ENCODE assay signal across 21 cellular contexts in genomic region chr3:71530903-71531535, GRCh38. TPM values are rescaled to one million over a fixed set of nuclear protein-coding genes. Genes with fewer than 3 reads are reported as not detected.
DNase-seq lines count a peak whose midpoint lies in the region; ATAC-seq and TF ChIP-seq lines count a peak whose summit lies in the region.
"Had no signal": no experiment of that assay in that cellular context is flagged by ENCODE, and none has a peak within 500 bp of the region (broad histone marks: within the 10 kb centered on the region; RNA-seq: fewer than 3 reads in every experiment).

No MANE protein-coding gene starts in this region.

- no peaks in the 10 kb centered on the region for H3K27me3 Mint-ChIP-seq in MCF 10A (ENCODE audit: insufficient read depth, unreplicated experiment)
- H3K27me3 Mint-ChIP-seq in activated CD4-positive, alpha-beta memory T cell treated with anti-CD3 and anti-CD28 coated beads, Interleukin-2, amount 10 ng/mL, durations not matched to agents 7 days and 5 days, result no peaks in the 10 kb centered on the region
- H3K27me3 Mint-ChIP-seq: IgD-negative memory B cell had no signal

- POLR2A ChIA-PET in MCF 10A (lab: Yijun Ruan, JAX), result interaction anchor here (1.0 to 9.3 kb wide), 3 partner anchors 27 to 53 kb away, joined by 3 to 104 read pairs (median 7); partner anchors contain the start of gene FOXP1
- POLR2A ChIA-PET in activated CD4-positive, alpha-beta memory T cell treated with anti-CD3 and anti-CD28 coated beads, Interleukin-2, amount 10 ng/mL, durations not matched to agents 7 days and 5 days (lab: Charles Lee), result no interaction called here

- TF ChIP-seq EP300 in suprapubic skin (IDR thresholded peaks at IDR 0.05), result no peak

- H3K36me3 Mint-ChIP-seq in MCF 10A (ENCODE audit: insufficient read depth, unreplicated experiment), result no peaks in the 10 kb centered on the region
- H3K36me3 Mint-ChIP-seq in activated CD4-positive, alpha-beta memory T cell treated with anti-CD3 and anti-CD28 coated beads, Interleukin-2, amount 10 ng/mL, durations not matched to agents 7 days and 5 days (ENCODE audit: low read depth), result no peaks in the 10 kb centered on the region

- CTCF ChIA-PET in MCF 10A (lab: Yijun Ruan, JAX), result interaction anchor here (0.6 to 1.6 kb wide), 2 partner anchors 33 to 669 kb away, joined by 3 to 6 read pairs; no protein-coding TSS in a partner anchor
- CTCF ChIA-PET in mammary epithelial cell (lab: Charles Lee; ENCODE audit: low non-redundant PET), result no interaction called here
- CTCF ChIA-PET in activated CD4-positive, alpha-beta memory T cell treated with anti-CD3 and anti-CD28 coated beads, Interleukin-2, amount 10 ng/mL, durations not matched to agents 7 days and 5 days (lab: Charles Lee), result no interaction called here

- no peaks in the 10 kb centered on the region for H3K9me3 Mint-ChIP-seq in MCF 10A (ENCODE audit: unreplicated experiment)
- H3K9me3 Mint-ChIP-seq in activated CD4-positive, alpha-beta memory T cell treated with anti-CD3 and anti-CD28 coated beads, Interleukin-2, amount 10 ng/mL, durations not matched to agents 7 days and 5 days, result no peaks in the 10 kb centered on the region
- H3K9me3 Mint-ChIP-seq: CD8-positive, alpha-beta T cell; IgD-negative memory B cell; T-helper 2 cell treated with Interferon-gamma antibody and Interleukin-4, amounts not matched to agents 5 μg/mL and 100 μg/mL, for 36 hours had no signal

- H3K9ac ChIP-seq in mammary epithelial cell (ENCODE audit: insufficient read depth, low read length), result no peak overlapping the region

- H3K4me1 ChIP-seq in mammary epithelial cell (ENCODE audit: insufficient read depth, low read length) (peaks cover 41% of the 10 kb centered on the region), RWPE2 (ENCODE audit: insufficient read depth, poor library complexity, severe bottlenecking) (peaks cover 44% of the 10 kb centered on the region), suprapubic skin (peaks cover 32% of the 10 kb centered on the region), prostate gland (replicated peaks) (no peaks in the 10 kb centered on the region)
- H3K4me1 ChIP-seq in effector memory CD4-positive, alpha-beta T cell (ENCODE audit: control insufficient read depth, insufficient read depth, low read length, poor library complexity, severe bottlenecking), result no peaks in the 10 kb centered on the region
- H3K4me1 ChIP-seq: psoas muscle, SJCRH30, uterus had no signal

- no peaks in the 10 kb centered on the region for H4K20me1 ChIP-seq in mammary epithelial cell (ENCODE audit: insufficient read depth, low read length)

- in situ Hi-C loops in mammary epithelial cell (cut with MboI; ENCODE audit: low sequenced_read_pairs in 2 of 2), result no loop called here

- H3K27ac ChIP-seq in mammary epithelial cell (ENCODE audit: insufficient read depth, low read depth, low read length), result no peak overlapping the region
- H3K27ac ChIP-seq in RWPE2 (ENCODE audit: poor library complexity, severe bottlenecking), result peak overlapping the region; percentile 98
- peak overlapping the region; percentile 69 for H3K27ac ChIP-seq in suprapubic skin
- no peak overlapping the region for H3K27ac ChIP-seq in prostate gland
- H3K27ac ChIP-seq in effector memory CD4-positive, alpha-beta T cell (ENCODE audit: insufficient read depth, low read length, poor library complexity, severe bottlenecking), result no peak overlapping the region
- H3K27ac ChIP-seq: psoas muscle, SJCRH30 had no signal

- BruUV-seq in MCF 10A (replicated peaks; lab: Mats Ljungman, UMichigan) (no TSS peak), mammary epithelial cell (replicated peaks; lab: Mats Ljungman, UMichigan) (no TSS peak)

- dilution Hi-C loops in mammary epithelial cell (cut with HindIII; ENCODE audit: low sequenced_read_pairs), result no loop called here

- H3K27me3 ChIP-seq in mammary epithelial cell (ENCODE audit: insufficient read depth, low read length), result no peaks in the 10 kb centered on the region
- no peaks in the 10 kb centered on the region for H3K27me3 ChIP-seq in RWPE2 (ENCODE audit: insufficient read depth, poor library complexity, severe bottlenecking)
- no peaks in the 10 kb centered on the region for H3K27me3 ChIP-seq in suprapubic skin
- no peaks in the 10 kb centered on the region for H3K27me3 ChIP-seq in prostate gland (replicated peaks; ENCODE audit: insufficient read depth)
- no peaks in the 10 kb centered on the region for H3K27me3 ChIP-seq in effector memory CD4-positive, alpha-beta T cell (replicated peaks; ENCODE audit: control insufficient read depth, insufficient read depth, low read length, poor library complexity, severe bottlenecking)
- H3K27me3 ChIP-seq: esophagus squamous epithelium, SJCRH30, uterus had no signal

- DNase-seq in MCF 10A (ENCODE audit: unreplicated experiment) (no peak), mammary epithelial cell (no peak), RWPE2 (ENCODE audit: low spot score) (no peak), left kidney (ENCODE audit: low read depth, low spot score) (peak; percentile 50), suprapubic skin (ENCODE audit: low spot score in 2 of 2) (no peak), prostate gland (ENCODE audit: low spot score) (no peak)
- DNase-seq in activated CD4-positive, alpha-beta memory T cell treated with anti-CD3 and anti-CD28 coated beads, Interleukin-2, amount 10 ng/mL, durations not matched to agents 7 days and 5 days, result no peak
- DNase-seq in effector memory CD4-positive, alpha-beta T cell, result no peak
- DNase-seq: activated gamma-delta T cell; anterior cingulate cortex; CD8-positive, alpha-beta T cell; dermis blood vessel endothelial cell; esophagus squamous epithelium; islet precursor cell; psoas muscle; SJCRH30; stimulated activated CD4-positive, alpha-beta T cell treated with anti-CD3 and anti-CD28 coated beads, Interleukin-12 subunit alpha, Interleukin-12 subunit beta, amount 100 ng/mL, for 4 hours; stimulated activated naive CD8-positive, alpha-beta T cell treated with anti-CD3 and anti-CD28 coated beads, Interleukin-15, Interleukin-2, amounts not matched to agents 100 U/mL and 50 U/mL, for 24 hours; uterus had no signal

- H3K4me1 Mint-ChIP-seq in MCF 10A (ENCODE audit: insufficient read depth, unreplicated experiment), result peaks cover 71% of the 10 kb centered on the region
- peaks cover 21% of the 10 kb centered on the region for H3K4me1 Mint-ChIP-seq in activated CD4-positive, alpha-beta memory T cell treated with anti-CD3 and anti-CD28 coated beads, Interleukin-2, amount 10 ng/mL, durations not matched to agents 7 days and 5 days

- no peak overlapping the region for H2AFZ ChIP-seq in mammary epithelial cell (ENCODE audit: low read depth, low read length)

- H3K9me3 ChIP-seq in mammary epithelial cell (replicated peaks; ENCODE audit: insufficient read depth, low read length) (no peaks in the 10 kb centered on the region), RWPE2 (ENCODE audit: severe bottlenecking) (no peaks in the 10 kb centered on the region), suprapubic skin (no peaks in the 10 kb centered on the region), prostate gland (no peaks in the 10 kb centered on the region)
- no peaks in the 10 kb centered on the region for H3K9me3 ChIP-seq in effector memory CD4-positive, alpha-beta T cell (ENCODE audit: control insufficient read depth, low read length)
- H3K9me3 ChIP-seq: esophagus squamous epithelium, psoas muscle, SJCRH30, uterus had no signal

- H3K79me2 ChIP-seq in mammary epithelial cell (ENCODE audit: insufficient read depth, low read length), result peaks cover 17% of the 10 kb centered on the region

- H3K36me3 ChIP-seq in mammary epithelial cell (ENCODE audit: insufficient read depth, low read length) (no peaks in the 10 kb centered on the region), RWPE2 (ENCODE audit: low read depth) (no peaks in the 10 kb centered on the region; the same call in 1 of the 2 replicates), suprapubic skin (no peaks in the 10 kb centered on the region), prostate gland (no peaks in the 10 kb centered on the region)
- no peaks in the 10 kb centered on the region for H3K36me3 ChIP-seq in effector memory CD4-positive, alpha-beta T cell (ENCODE audit: control insufficient read depth, insufficient read depth, low read length)
- H3K36me3 ChIP-seq: esophagus squamous epithelium, SJCRH30, uterus had no signal

- no peak overlapping the region for H3K4me2 ChIP-seq in mammary epithelial cell (ENCODE audit: insufficient read depth, low read depth, low read length)

- H3K27ac Mint-ChIP-seq in MCF 10A (ENCODE audit: low read depth, unreplicated experiment), result peak overlapping the region; percentile 92
- no peak overlapping the region for H3K27ac Mint-ChIP-seq in activated CD4-positive, alpha-beta memory T cell treated with anti-CD3 and anti-CD28 coated beads, Interleukin-2, amount 10 ng/mL, durations not matched to agents 7 days and 5 days
- H3K27ac Mint-ChIP-seq: CD8-positive, alpha-beta T cell; IgD-negative memory B cell; T-helper 2 cell treated with Interferon-gamma antibody and Interleukin-4, amounts not matched to agents 5 μg/mL and 100 μg/mL, for 36 hours had no signal

- TF ChIP-seq POLR2A in suprapubic skin (IDR thresholded peaks at IDR 0.05), result no peak
- no peak for TF ChIP-seq POLR2A in prostate gland (IDR thresholded peaks at IDR 0.05)

- intact Hi-C loops in MCF 10A (cut with micrococcal nuclease), result no loop called here
- intact Hi-C loops in mammary epithelial cell (cut with micrococcal nuclease), result no loop called here
- intact Hi-C loops in prostate gland (cut with DNase I), result no loop called here

- H3K4me3 Mint-ChIP-seq in MCF 10A (ENCODE audit: unreplicated experiment), result no peak overlapping the region
- no peak overlapping the region for H3K4me3 Mint-ChIP-seq in activated CD4-positive, alpha-beta memory T cell treated with anti-CD3 and anti-CD28 coated beads, Interleukin-2, amount 10 ng/mL, durations not matched to agents 7 days and 5 days
- H3K4me3 Mint-ChIP-seq: CD8-positive, alpha-beta T cell; IgD-negative memory B cell; T-helper 2 cell treated with Interferon-gamma antibody and Interleukin-4, amounts not matched to agents 5 μg/mL and 100 μg/mL, for 36 hours had no signal

- TF ChIP-seq CTCF in MCF 10A (IDR thresholded peaks at IDR 0.05; ENCODE audit: unreplicated experiment) (no peak), mammary epithelial cell (conservative IDR thresholded peaks at IDR 0.05 in 1 of 2, IDR thresholded peaks at IDR 0.05 in 1 of 2; ENCODE audit: extremely low read depth in 1 of 2, insufficient read depth in 1 of 2, low read depth in 1 of 2, low read length in 2 of 2) (no peak), RWPE2 (IDR thresholded peaks at IDR 0.05; ENCODE audit: poor library complexity, severe bottlenecking) (no peak), suprapubic skin (IDR thresholded peaks at IDR 0.05) (no peak), prostate gland (IDR thresholded peaks at IDR 0.05) (no peak)

- 100% methylated on average over 6 of the region's 9 CpGs for WGBS in mammary epithelial cell (ENCODE audit: low coverage, missing lambda C conversion rate)
- 79% methylated on average over 9 of the region's 9 CpGs for WGBS in suprapubic skin
- WGBS in prostate gland, result 91% methylated on average over 9 of the region's 9 CpGs

- ATAC-seq in RWPE2 (ENCODE audit: low read depth), result no peak
- ATAC-seq: CD8-positive, alpha-beta T cell; psoas muscle; stimulated activated naive CD8-positive, alpha-beta T cell treated with anti-CD3 and anti-CD28 coated beads, Interleukin-15, Interleukin-2, amounts not matched to agents 100 U/mL and 50 U/mL, for 24 hours had no signal

- no peak overlapping the region for H3K4me3 ChIP-seq in mammary epithelial cell (replicated peaks in 1 of 3; ENCODE audit: insufficient read depth in 1 of 3, low read depth in 2 of 3, low read length in 3 of 3)
- no peak overlapping the region for H3K4me3 ChIP-seq in RWPE2 (ENCODE audit: severe bottlenecking)
- H3K4me3 ChIP-seq in suprapubic skin, result no peak overlapping the region
- no peak overlapping the region for H3K4me3 ChIP-seq in prostate gland
- no peak overlapping the region for H3K4me3 ChIP-seq in effector memory CD4-positive, alpha-beta T cell (ENCODE audit: insufficient read depth, low read depth, low read length, poor library complexity, severe bottlenecking)
- H3K4me3 ChIP-seq: esophagus squamous epithelium, psoas muscle, SJCRH30, uterus had no signal

RNA-seq across cellular contexts. Expression of gene FOXP1, which starts 52.5 kb away (rescaled TPM):
- 49.0 and 51.1 TPM in 2 replicates for total RNA-seq in MCF 10A (2022)
- total RNA-seq in mammary epithelial cell, result 10 to 100 TPM; 49.5 to 62.5 TPM
- 34.2 TPM for polyA plus RNA-seq in mammary epithelial cell
- polyA minus RNA-seq in mammary epithelial cell, result 87.2 TPM
- total RNA-seq in suprapubic skin, result 100 to 1,000 TPM in 1 of 4 donors, 10 to 100 TPM in 3; 49.8 to 157 (median 71.9) TPM
- 10 to 100 TPM; 71.3 to 76.9 TPM for total RNA-seq in activated CD4-positive, alpha-beta memory T cell treated with anti-CD3 and anti-CD28 coated beads, Interleukin-2, amount 10 ng/mL, durations not matched to agents 7 days and 5 days
- total RNA-seq in prostate gland, result 100 to 1,000 TPM; 133 to 156 TPM

Comparison
In these comparisons a context has a peak if more than half of its experiments do, and no peak if none do; other contexts are left out.
1. H3K27ac ChIP-seq: peak in RWPE2 (single experiment) and suprapubic skin (single experiment); none in mammary epithelial cell (single experiment), prostate gland (0 of 2) and effector memory CD4-positive, alpha-beta T cell (single experiment).